Comparison of ENCODE assay signal across 8 cellular contexts in genomic region chr15:75723847-75724660, GRCh38. TPM values are rescaled to one million over a fixed set of nuclear protein-coding genes. Genes with fewer than 3 reads are reported as not detected.
DNase-seq lines count a peak whose midpoint lies in the region; ATAC-seq lines count a peak whose summit lies in the region.

No MANE protein-coding gene starts in this region.

- DNase-seq in activated T-cell treated with anti-CD3 and anti-CD28 coated beads for 48 hours (ENCODE audit: low read depth) (peak; percentile 30), activated T-cell treated with anti-CD3 and anti-CD28 coated beads for 4 hours (no peak), MV-4-11 (lab: John Stamatoyannopoulos, UW) (peak; percentile 89), superior temporal gyrus (ENCODE audit: extremely low spot score) (peak; percentile 79)
- DNase-seq in activated CD4-positive, alpha-beta T cell treated with anti-CD3 and anti-CD28 coated beads for 4 hours = peak; percentile 26 to 31

- peak overlapping the region; percentile 60 to 62 for H3K9ac ChIP-seq in mucosa of rectum (ENCODE audit: low read depth in 1 of 2, low read length in 2 of 2)

- H3K27ac ChIP-seq in mucosa of rectum (ENCODE audit: low read depth in 2 of 2, low read length in 2 of 2) = peak overlapping the region; percentile 75 to 84

- ATAC-seq in esophagus mucosa (peak; percentile 81), GM18519 (IDR thresholded peaks at IDR 0.05; ENCODE audit: low FRiP score, unreplicated experiment) (no peak)

- H3K4me3 ChIP-seq in mucosa of rectum (ENCODE audit: low read length in 2 of 2) = peak overlapping the region; percentile 50 to 51

- no peaks in the 10 kb centered on the region for H3K9me3 ChIP-seq in mucosa of rectum (ENCODE audit: control insufficient read depth in 2 of 2, low read length in 2 of 2)

- no peaks in the 10 kb centered on the region for H3K27me3 ChIP-seq in mucosa of rectum (ENCODE audit: control insufficient read depth in 2 of 2, insufficient read depth in 2 of 2, low read length in 2 of 2)

- H3K36me3 ChIP-seq in mucosa of rectum (ENCODE audit: control insufficient read depth in 2 of 2, insufficient read depth in 2 of 2, low read length in 2 of 2) = no peaks in the 10 kb centered on the region

- peaks cover 21 to 25% of the 10 kb centered on the region in 2 donors for H3K4me1 ChIP-seq in mucosa of rectum (ENCODE audit: control insufficient read depth in 2 of 2, insufficient read depth in 2 of 2, low read length in 2 of 2)

RNA-seq across cellular contexts. Expression of gene CSPG4, which starts 11.4 kb away (rescaled TPM):
- 1.9 TPM for total RNA-seq in esophagus mucosa
